17 cellular contexts compared by ENCODE assay signal in the genomic region with DNA sequence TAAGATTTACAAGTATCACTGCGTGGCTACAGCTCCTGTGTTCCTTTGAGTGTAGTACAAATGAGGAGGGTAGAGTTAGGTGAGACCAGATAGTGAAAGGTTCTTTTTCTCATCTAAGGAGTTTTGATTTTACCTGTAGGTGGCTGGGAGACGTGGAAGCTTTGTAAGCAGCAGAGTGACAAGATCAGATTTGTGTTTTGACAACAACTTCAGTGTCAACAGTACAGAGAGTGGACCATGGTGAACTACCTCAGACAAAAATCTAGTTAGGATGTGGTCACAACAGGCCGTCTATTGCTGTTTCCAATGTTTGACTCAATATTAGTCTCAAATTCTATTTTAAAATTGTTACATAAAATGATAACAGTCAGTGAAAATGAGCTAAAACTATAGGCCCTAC.
"Had no signal": no experiment of that assay in that cellular context is flagged by ENCODE, and none has a peak within 500 bp of the region (broad histone marks: within the 10 kb centered on the region; RNA-seq: fewer than 3 reads in every experiment).

No MANE protein-coding gene starts in this region.

- H3K4me3 Mint-ChIP-seq: activated naive CD4-positive, alpha-beta T cell treated with anti-CD3 and anti-CD28 coated beads, Interleukin-2, amount 10 ng/mL, durations not matched to agents 7 days and 5 days; activated T-helper 17 cell treated with anti-CD3 and anti-CD28 coated beads, Interleukin-2, amount 50 U/mL, for 72 hours; memory B cell; natural killer cell; T-cell had no signal

- H3K9me3 Mint-ChIP-seq: activated naive CD4-positive, alpha-beta T cell treated with anti-CD3 and anti-CD28 coated beads, Interleukin-2, amount 10 ng/mL, durations not matched to agents 7 days and 5 days; activated T-helper 17 cell treated with anti-CD3 and anti-CD28 coated beads, Interleukin-2, amount 50 U/mL, for 72 hours; memory B cell; natural killer cell; T-cell had no signal

- DNase-seq: activated CD4-positive, alpha-beta T cell treated with anti-CD3 and anti-CD28 coated beads, Interleukin-2, amount 50 U/mL, for 4 hours; activated CD4-positive, CD25-positive, alpha-beta regulatory T cell treated with anti-CD3 and anti-CD28 coated beads, Interleukin-2, amount 50 U/mL, for 72 hours; activated naive CD4-positive, alpha-beta T cell treated with anti-CD3 and anti-CD28 coated beads, Interleukin-2, amount 10 ng/mL, durations not matched to agents 7 days and 5 days; islet precursor cell; left lung; natural killer cell; stimulated activated CD4-positive, alpha-beta T cell treated with anti-CD3 and anti-CD28 coated beads, Interleukin-4, amount 100 ng/mL, for 4 hours; stimulated activated CD8-positive, alpha-beta memory T cell treated with anti-CD3 and anti-CD28 coated beads, Interleukin-4, amount 100 ng/mL, for 48 hours; stimulated activated naive CD4-positive, alpha-beta T cell treated with Interleukin-2 at 50 U/mL for 16 hours; T-cell; T1000; upper lobe of right lung had no signal

- H3K4me3 ChIP-seq: cardiac muscle cell, left lung, right atrium auricular region, skin epidermis, upper lobe of right lung had no signal

- ATAC-seq: activated T-helper 17 cell treated with anti-CD3 and anti-CD28 coated beads, Interleukin-2, amount 50 U/mL, for 72 hours; left lung; natural killer cell; T-cell; upper lobe of right lung had no signal

- H3K27ac Mint-ChIP-seq: activated naive CD4-positive, alpha-beta T cell treated with anti-CD3 and anti-CD28 coated beads, Interleukin-2, amount 10 ng/mL, durations not matched to agents 7 days and 5 days; activated T-helper 17 cell treated with anti-CD3 and anti-CD28 coated beads, Interleukin-2, amount 50 U/mL, for 72 hours; memory B cell; natural killer cell; T-cell had no signal

- H3K36me3 Mint-ChIP-seq: activated naive CD4-positive, alpha-beta T cell treated with anti-CD3 and anti-CD28 coated beads, Interleukin-2, amount 10 ng/mL, durations not matched to agents 7 days and 5 days; natural killer cell; T-cell had no signal

- H3K27ac ChIP-seq: cardiac muscle cell, left lung, skin epidermis, upper lobe of right lung had no signal

- H3K4me1 ChIP-seq: left lung, upper lobe of right lung had no signal

- H3K4me1 Mint-ChIP-seq: activated naive CD4-positive, alpha-beta T cell treated with anti-CD3 and anti-CD28 coated beads, Interleukin-2, amount 10 ng/mL, durations not matched to agents 7 days and 5 days; activated T-helper 17 cell treated with anti-CD3 and anti-CD28 coated beads, Interleukin-2, amount 50 U/mL, for 72 hours; memory B cell; natural killer cell; T-cell had no signal

- H3K27me3 ChIP-seq: cardiac muscle cell, left lung, right atrium auricular region, upper lobe of right lung had no signal

- H3K36me3 ChIP-seq: cardiac muscle cell, left lung, right atrium auricular region, upper lobe of right lung had no signal

- H3K9me3 ChIP-seq: left lung, right atrium auricular region, upper lobe of right lung had no signal
